2 cellular contexts compared by ENCODE assay signal in genomic region chr11:14906614-14907392, GRCh38.
TF ChIP-seq lines count a peak whose summit lies in the region.

No MANE protein-coding gene starts in this region.

TF ChIP-seq in SK-N-SH, 30 proteins besides CTCF, POLR2A, EP300 and RAD21 (continued from another document):
- no peak for TF ChIP-seq GABPA (IDR thresholded peaks at IDR 0.05; ENCODE audit: low read depth)
- no peak for TF ChIP-seq FOSL2 (IDR thresholded peaks at IDR 0.05; ENCODE audit: borderline replicate concordance, low read depth)
- TF ChIP-seq RXRA (IDR thresholded peaks at IDR 0.05; ENCODE audit: borderline replicate concordance, low read depth), result no peak
- no peak for TF ChIP-seq RFX5 (IDR thresholded peaks at IDR 0.05; ENCODE audit: low read length)
- TF ChIP-seq MEF2A (IDR thresholded peaks at IDR 0.05; ENCODE audit: borderline replicate concordance, low read depth), result no peak
- no peak for TF ChIP-seq SMC3 (IDR thresholded peaks at IDR 0.05; ENCODE audit: low read depth, low read length)
- no peak for TF ChIP-seq NRF1 (IDR thresholded peaks at IDR 0.05; ENCODE audit: low read depth, low read length)

TF ChIP-seq in SK-N-SH treated with all-trans-retinoic acid at 6 μM for 48 hours, 23 proteins besides CTCF, POLR2A, EP300 and RAD21 (continued from another document):
- TF ChIP-seq, protein P1, sequence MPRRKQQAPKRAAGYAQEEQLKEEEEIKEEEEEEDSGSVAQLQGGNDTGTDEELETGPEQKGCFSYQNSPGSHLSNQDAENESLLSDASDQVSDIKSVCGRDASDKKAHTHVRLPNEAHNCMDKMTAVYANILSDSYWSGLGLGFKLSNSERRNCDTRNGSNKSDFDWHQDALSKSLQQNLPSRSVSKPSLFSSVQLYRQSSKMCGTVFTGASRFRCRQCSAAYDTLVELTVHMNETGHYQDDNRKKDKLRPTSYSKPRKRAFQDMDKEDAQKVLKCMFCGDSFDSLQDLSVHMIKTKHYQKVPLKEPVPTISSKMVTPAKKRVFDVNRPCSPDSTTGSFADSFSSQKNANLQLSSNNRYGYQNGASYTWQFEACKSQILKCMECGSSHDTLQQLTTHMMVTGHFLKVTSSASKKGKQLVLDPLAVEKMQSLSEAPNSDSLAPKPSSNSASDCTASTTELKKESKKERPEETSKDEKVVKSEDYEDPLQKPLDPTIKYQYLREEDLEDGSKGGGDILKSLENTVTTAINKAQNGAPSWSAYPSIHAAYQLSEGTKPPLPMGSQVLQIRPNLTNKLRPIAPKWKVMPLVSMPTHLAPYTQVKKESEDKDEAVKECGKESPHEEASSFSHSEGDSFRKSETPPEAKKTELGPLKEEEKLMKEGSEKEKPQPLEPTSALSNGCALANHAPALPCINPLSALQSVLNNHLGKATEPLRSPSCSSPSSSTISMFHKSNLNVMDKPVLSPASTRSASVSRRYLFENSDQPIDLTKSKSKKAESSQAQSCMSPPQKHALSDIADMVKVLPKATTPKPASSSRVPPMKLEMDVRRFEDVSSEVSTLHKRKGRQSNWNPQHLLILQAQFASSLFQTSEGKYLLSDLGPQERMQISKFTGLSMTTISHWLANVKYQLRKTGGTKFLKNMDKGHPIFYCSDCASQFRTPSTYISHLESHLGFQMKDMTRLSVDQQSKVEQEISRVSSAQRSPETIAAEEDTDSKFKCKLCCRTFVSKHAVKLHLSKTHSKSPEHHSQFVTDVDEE (CRISPR knock-in tag; IDR thresholded peaks at IDR 0.05), result no peak
- TF ChIP-seq ZNF565 (CRISPR knock-in tag; conservative IDR thresholded peaks at IDR 0.05; ENCODE audit: low read depth) (no peak), ZNF8 (CRISPR knock-in tag; IDR thresholded peaks at IDR 0.05) (no peak), ISL1 (CRISPR knock-in tag; IDR thresholded peaks at IDR 0.05) (no peak), GLIS3 (CRISPR knock-in tag; IDR thresholded peaks at IDR 0.05) (no peak), CSRNP3 (CRISPR knock-in tag; IDR thresholded peaks at IDR 0.05) (no peak), RARB (CRISPR knock-in tag; IDR thresholded peaks at IDR 0.05) (no peak), ZC3H10 (CRISPR knock-in tag; IDR thresholded peaks at IDR 0.05) (no peak), TOX (CRISPR knock-in tag; IDR thresholded peaks at IDR 0.05; ENCODE audit: borderline replicate concordance) (no peak), ZFP3 (CRISPR knock-in tag; IDR thresholded peaks at IDR 0.05) (no peak), OSR1 (CRISPR knock-in tag; IDR thresholded peaks at IDR 0.05) (no peak)
- TF ChIP-seq, protein P2, sequence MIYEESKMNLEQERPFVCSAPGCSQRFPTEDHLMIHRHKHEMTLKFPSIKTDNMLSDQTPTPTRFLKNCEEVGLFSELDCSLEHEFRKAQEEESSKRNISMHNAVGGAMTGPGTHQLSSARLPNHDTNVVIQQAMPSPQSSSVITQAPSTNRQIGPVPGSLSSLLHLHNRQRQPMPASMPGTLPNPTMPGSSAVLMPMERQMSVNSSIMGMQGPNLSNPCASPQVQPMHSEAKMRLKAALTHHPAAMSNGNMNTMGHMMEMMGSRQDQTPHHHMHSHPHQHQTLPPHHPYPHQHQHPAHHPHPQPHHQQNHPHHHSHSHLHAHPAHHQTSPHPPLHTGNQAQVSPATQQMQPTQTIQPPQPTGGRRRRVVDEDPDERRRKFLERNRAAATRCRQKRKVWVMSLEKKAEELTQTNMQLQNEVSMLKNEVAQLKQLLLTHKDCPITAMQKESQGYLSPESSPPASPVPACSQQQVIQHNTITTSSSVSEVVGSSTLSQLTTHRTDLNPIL (CRISPR knock-in tag; IDR thresholded peaks at IDR 0.05; ENCODE audit: low read depth), result no peak
- TF ChIP-seq, protein P3, sequence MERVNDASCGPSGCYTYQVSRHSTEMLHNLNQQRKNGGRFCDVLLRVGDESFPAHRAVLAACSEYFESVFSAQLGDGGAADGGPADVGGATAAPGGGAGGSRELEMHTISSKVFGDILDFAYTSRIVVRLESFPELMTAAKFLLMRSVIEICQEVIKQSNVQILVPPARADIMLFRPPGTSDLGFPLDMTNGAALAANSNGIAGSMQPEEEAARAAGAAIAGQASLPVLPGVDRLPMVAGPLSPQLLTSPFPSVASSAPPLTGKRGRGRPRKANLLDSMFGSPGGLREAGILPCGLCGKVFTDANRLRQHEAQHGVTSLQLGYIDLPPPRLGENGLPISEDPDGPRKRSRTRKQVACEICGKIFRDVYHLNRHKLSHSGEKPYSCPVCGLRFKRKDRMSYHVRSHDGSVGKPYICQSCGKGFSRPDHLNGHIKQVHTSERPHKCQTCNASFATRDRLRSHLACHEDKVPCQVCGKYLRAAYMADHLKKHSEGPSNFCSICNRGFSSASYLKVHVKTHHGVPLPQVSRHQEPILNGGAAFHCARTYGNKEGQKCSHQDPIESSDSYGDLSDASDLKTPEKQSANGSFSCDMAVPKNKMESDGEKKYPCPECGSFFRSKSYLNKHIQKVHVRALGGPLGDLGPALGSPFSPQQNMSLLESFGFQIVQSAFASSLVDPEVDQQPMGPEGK (CRISPR knock-in tag; IDR thresholded peaks at IDR 0.05; ENCODE audit: borderline replicate concordance), result no peak
